ENCODE assay signal across 9 cellular contexts in the genomic region with DNA sequence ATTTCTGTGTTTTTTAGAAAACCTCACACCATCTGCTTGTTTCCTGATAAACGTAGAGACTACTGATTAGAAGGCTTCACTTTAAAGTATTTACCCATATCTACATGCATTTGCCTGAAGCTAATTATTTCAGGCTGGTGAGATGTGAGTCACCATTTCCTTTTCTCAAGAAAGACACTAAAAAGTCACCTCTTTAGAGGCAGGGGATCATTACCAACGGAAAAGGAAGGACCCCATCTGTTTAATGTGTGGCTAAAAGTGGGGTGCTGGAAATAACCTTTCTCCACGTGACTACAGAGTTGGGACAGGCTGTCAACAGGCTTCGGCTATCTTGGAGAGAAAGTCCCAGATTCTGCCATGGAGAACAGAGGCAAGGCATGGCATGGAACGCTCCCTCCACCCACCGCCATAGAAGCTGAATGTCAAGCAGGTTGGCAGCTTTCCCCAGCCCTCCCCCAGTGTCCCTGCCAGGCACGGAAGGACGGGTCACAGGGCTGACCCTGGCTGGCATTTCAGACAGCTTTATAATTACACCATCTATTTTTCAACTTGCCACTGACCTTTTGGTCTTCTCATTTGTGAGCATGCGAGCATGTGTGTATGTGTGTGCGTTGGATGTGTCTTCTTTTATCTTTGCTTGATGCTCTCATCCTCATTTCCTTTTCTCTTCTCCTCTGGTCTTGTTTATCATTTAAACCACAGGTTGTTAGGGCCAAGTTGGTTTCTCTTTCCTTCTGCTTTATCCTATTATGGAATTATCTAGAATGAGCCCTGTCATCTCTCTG.
DNase-seq lines count a peak whose midpoint lies in the region; ATAC-seq and TF ChIP-seq lines count a peak whose summit lies in the region.
"Had no signal": no experiment of that assay in that cellular context is flagged by ENCODE, and none has a peak within 500 bp of the region (broad histone marks: within the 10 kb centered on the region; RNA-seq: fewer than 3 reads in every experiment).

No MANE protein-coding gene starts in this region.

- no peaks in the 10 kb centered on the region for H3K79me1 ChIP-seq in H9 (ENCODE audit: insufficient read depth, low read depth, low read length, poor library complexity, severe bottlenecking)

- no peak overlapping the region for H4K8ac ChIP-seq in H9 (replicated peaks; ENCODE audit: insufficient read length, low read depth, low read length)

- H3K4me1 Mint-ChIP-seq in H9, result no peaks in the 10 kb centered on the region; a peak in 1 of 4 replicates

- no peak overlapping the region for H4K91ac ChIP-seq in H9 (ENCODE audit: insufficient read length, low read depth, low read length)

- H4K20me1 ChIP-seq in H9 (ENCODE audit: control insufficient read depth, insufficient read depth, insufficient read length), result no peaks in the 10 kb centered on the region

- H3K14ac ChIP-seq in H9 (ENCODE audit: insufficient read depth, low read length), result no peak overlapping the region

- H3K18ac ChIP-seq in H9 (ENCODE audit: insufficient read length, low read depth, low read length), result no peak overlapping the region

- no peak overlapping the region for H3K9ac ChIP-seq in H9 (ENCODE audit: extremely low read depth, insufficient read length, low read length)

- H2BK12ac ChIP-seq in H9 (ENCODE audit: insufficient read length, low read depth, low read length), result no peak overlapping the region

- no peak for TF ChIP-seq CTCF in H9 (conservative IDR thresholded peaks at IDR 0.05)

- no peaks in the 10 kb centered on the region for H3K9me3 ChIP-seq in H9 (ENCODE audit: control insufficient read depth, low read depth, low read length)

- H3K79me2 ChIP-seq in H9 (ENCODE audit: insufficient read depth, low read length), result no peaks in the 10 kb centered on the region

- H3K27me3 Mint-ChIP-seq in H9 (ENCODE audit: low read depth), result no peaks in the 10 kb centered on the region; the same call in 1 of the 2 replicates

- DNase-seq in EL (peak; percentile 49), NOMO-1 (lab: John Stamatoyannopoulos, UW; ENCODE audit: unreplicated experiment in 2 of 2) (peak; percentile 3 to 34), putamen (ENCODE audit: low spot score) (peak; percentile 77), H9 (no peak), LoVo (ENCODE audit: low spot score) (no peak), epidermal melanocyte (ENCODE audit: insufficient read length, low spot score) (no peak)
- DNase-seq: SHP77 had no signal

- H3K9me3 Mint-ChIP-seq in H9, result no peaks in the 10 kb centered on the region; a peak in 1 of 5 replicates

- H3K4ac ChIP-seq in H9 (ENCODE audit: low read depth, low read length), result no peak overlapping the region

- no peak overlapping the region for H3T11ph ChIP-seq in H9 (ENCODE audit: low read length)

- H2BK15ac ChIP-seq in H9 (ENCODE audit: low read depth, low read length), result no peak overlapping the region

- no peak overlapping the region for H2AFZ ChIP-seq in H9 (ENCODE audit: low read length)

- no peak overlapping the region for H4K5ac ChIP-seq in H9 (ENCODE audit: insufficient read length, low read depth, low read length)

- no peak overlapping the region for H3K27ac Mint-ChIP-seq in H9

- H3K4me2 ChIP-seq in H9 (ENCODE audit: insufficient read depth, insufficient read length, low read length), result no peak overlapping the region

- ATAC-seq in GM21786 (IDR thresholded peaks at IDR 0.05; ENCODE audit: unreplicated experiment), result no peak

- no peaks in the 10 kb centered on the region for H3K23me2 ChIP-seq in H9 (ENCODE audit: insufficient read length, low read depth, low read length, poor library complexity, severe bottlenecking)

- H3K56ac ChIP-seq in H9 (ENCODE audit: insufficient read length, low read depth, low read length), result no peak overlapping the region

- H2BK20ac ChIP-seq in H9 (ENCODE audit: low read depth, low read length, poor library complexity, severe bottlenecking), result no peak overlapping the region

- H3K27ac ChIP-seq in angular gyrus (ENCODE audit: low read depth, low read length) (peak overlapping the region; percentile 79), H9 (ENCODE audit: insufficient read length, low read depth, low read length) (no peak overlapping the region)

- no CpG with 5 or more reads among the region's 10 CpGs for WGBS in H9 (ENCODE audit: extremely low coverage, insufficient read length, low lambda C conversion rate)

- no peak overlapping the region for H2BK5ac ChIP-seq in H9 (ENCODE audit: insufficient read length, low read length)

- H3K36me3 Mint-ChIP-seq in H9 (ENCODE audit: insufficient read depth in 1 of 3, low read depth in 3 of 3), result no peaks in the 10 kb centered on the region

- no peak overlapping the region for H3K4me3 Mint-ChIP-seq in H9

- H3K4me1 ChIP-seq in H9 (ENCODE audit: insufficient read depth, low read length), result no peaks in the 10 kb centered on the region

- H3K27me3 ChIP-seq in H9 (ENCODE audit: insufficient read depth, low read length), result no peaks in the 10 kb centered on the region

- H3K23ac ChIP-seq in H9 (ENCODE audit: insufficient read length, low read depth, low read length), result no peak overlapping the region

- no peak overlapping the region for H2BK120ac ChIP-seq in H9 (ENCODE audit: low read depth, low read length, poor library complexity, severe bottlenecking)

- no peak overlapping the region for H2AK5ac ChIP-seq in H9 (ENCODE audit: insufficient read length, low read length)

Comparison
In these comparisons a context has a peak if more than half of its experiments do, and no peak if none do; other contexts are left out.
1. DNase-seq: peak in EL (single experiment), NOMO-1 (2 of 2) and putamen (single experiment); none in H9 (single experiment), LoVo (single experiment) and epidermal melanocyte (single experiment).